Comparison of ENCODE assay signal across 8 cellular contexts in the genomic region with DNA sequence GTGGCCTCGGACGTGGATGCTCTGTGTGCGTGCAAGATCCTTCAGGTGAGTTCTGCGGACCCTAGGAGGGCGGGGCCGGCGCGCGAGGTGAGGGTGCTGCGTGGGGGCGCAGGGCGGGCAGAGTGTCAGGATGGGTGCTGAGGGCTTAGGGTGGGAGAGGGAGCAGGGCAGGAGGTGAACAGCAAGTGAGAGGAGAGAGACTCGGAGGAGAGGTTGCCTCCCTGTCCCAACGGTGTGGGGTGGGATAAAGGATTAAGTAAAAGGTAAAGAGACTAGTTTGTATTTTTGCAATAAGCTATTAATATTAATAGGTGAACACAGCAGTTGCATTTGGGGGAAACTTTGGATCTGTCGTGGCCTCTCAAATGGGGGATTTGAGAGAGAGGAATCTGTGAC. TPM values are rescaled to one million over a fixed set of nuclear protein-coding genes. Genes with fewer than 3 reads are reported as not detected.
DNase-seq lines count a peak whose midpoint lies in the region; ATAC-seq, FAIRE-seq and TF ChIP-seq lines count a peak whose summit lies in the region.

No MANE protein-coding gene starts in this region.

- no peaks in the 10 kb centered on the region for H3K27me3 ChIP-seq in Loucy (ENCODE audit: insufficient read depth, low read length, poor library complexity, severe bottlenecking)
- H3K27me3 ChIP-seq in H1 (replicated peaks in 1 of 4; ENCODE audit: control insufficient read depth in 3 of 4, extremely low read depth in 1 of 4, insufficient read depth in 3 of 4, low read length in 3 of 4): no peaks in the 10 kb centered on the region
- no peaks in the 10 kb centered on the region for H3K27me3 ChIP-seq in pancreas

- peaks cover 5% of the 10 kb centered on the region for H3K79me1 ChIP-seq in H1 (ENCODE audit: low read depth, low read length)

- H3K9ac ChIP-seq in Loucy (ENCODE audit: low read depth, low read length, poor library complexity, severe bottlenecking) (peak overlapping the region; percentile 74), H1 (replicated peaks in 1 of 4; ENCODE audit: extremely low read depth in 1 of 4, low read depth in 3 of 4, low read length in 3 of 4) (peak overlapping the region; percentile 95 to 99 (median 97))

- H3K9me3 ChIP-seq in Loucy (ENCODE audit: insufficient read depth, low read depth, low read length) (no peaks in the 10 kb centered on the region), H1 (ENCODE audit: insufficient read depth in 2 of 2, low read depth in 1 of 2, low read length in 1 of 2) (no peaks in the 10 kb centered on the region), pancreas (no peaks in the 10 kb centered on the region)

- POLR2A ChIA-PET in H1 (lab: Charles Lee; ENCODE audit: partially characterized antibody): interaction anchor here (0.7 to 3.7 kb wide), 29 partner anchors 8 to 370 kb away, joined by 3 to 33 read pairs (median 4); partner anchors contain the start of genes C22orf39, HIRA and MRPL40

- TF ChIP-seq CTCF in GM12864 (IDR thresholded peaks at IDR 0.05; ENCODE audit: low read depth, low read length, missing control alignments) (no peak), Loucy (conservative IDR thresholded peaks at IDR 0.05; ENCODE audit: low read length) (no peak), H1 (IDR thresholded peaks at IDR 0.05; ENCODE audit: control extremely low read depth in 1 of 3, insufficient read depth in 1 of 3, low read depth in 1 of 3, low read length in 3 of 3) (no peak), pancreas (IDR thresholded peaks at IDR 0.05) (no peak)

- H3K4me1 ChIP-seq in Loucy (ENCODE audit: insufficient read depth, low read length, poor library complexity, severe bottlenecking) (peaks cover 33% of the 10 kb centered on the region), H1 (replicated peaks in 1 of 4; ENCODE audit: control insufficient read depth in 3 of 4, insufficient read depth in 4 of 4, low read length in 3 of 4) (peaks cover 0 to 8% (median 1%) of the 10 kb centered on the region in 4 experiments; a peak in 2 of 7 replicates), pancreas (peaks cover 4 to 17% (median 12%) of the 10 kb centered on the region in 3 donors)

- H3K4me3 ChIP-seq in GM12864 (ENCODE audit: low read depth, low read length) (peak overlapping the region; percentile 97), Loucy (ENCODE audit: low read length, poor library complexity, severe bottlenecking) (peak overlapping the region; percentile 82), H1 (ENCODE audit: extremely low read depth in 1 of 4, insufficient read depth in 2 of 4, low read depth in 3 of 4, low read length in 4 of 4) (peak overlapping the region; percentile 82 to 99 (median 94)), pancreas (peak overlapping the region in 3 of 4 donors; percentile 31 to 93 (median 72))

- H4K20me1 ChIP-seq in Loucy (ENCODE audit: insufficient read depth, low read length, poor library complexity, severe bottlenecking): peaks cover 28% of the 10 kb centered on the region
- peaks cover 0 to 10% of the 10 kb centered on the region in 2 experiments for H4K20me1 ChIP-seq in H1 (replicated peaks in 1 of 2; ENCODE audit: control insufficient read depth in 1 of 2, insufficient read depth in 2 of 2, low read length in 2 of 2)

- H2BK20ac ChIP-seq in H1 (ENCODE audit: low read length): no peak overlapping the region

- no peak overlapping the region for H3K14ac ChIP-seq in H1 (ENCODE audit: insufficient read length)

- 0 out of 2 replicates have a peak overlapping the region, but pooled peaks have one; percentile 1 for H2BK5ac ChIP-seq in H1 (ENCODE audit: low read depth, low read length)

- ATAC-seq in pancreas (no peak), GM18858 (IDR thresholded peaks at IDR 0.05; ENCODE audit: unreplicated experiment) (no peak)

- CTCF ChIA-PET in H1 (lab: Charles Lee; ENCODE audit: partially characterized antibody): interaction anchor here (1.6 kb wide), 1 partner anchor 16 kb away, joined by 5 read pairs; no protein-coding TSS in a partner anchor

- H2AK5ac ChIP-seq in H1 (ENCODE audit: low read depth, low read length): no peak overlapping the region

- TF ChIP-seq RAD21 in H1 (IDR thresholded peaks at IDR 0.05 in 1 of 2, conservative IDR thresholded peaks at IDR 0.05 in 1 of 2; ENCODE audit: low read depth in 2 of 2, low read length in 2 of 2): no peak

- H3K18ac ChIP-seq in H1 (ENCODE audit: extremely low read depth, low read length): 0 out of 2 replicates have a peak overlapping the region, but pooled peaks have one; percentile 28

- WGBS in H1 (ENCODE audit: extremely low coverage in 1 of 2, insufficient coverage in 1 of 2, insufficient read length in 1 of 2, insufficient replicate concordance in 2 of 2, low coverage in 1 of 2, low lambda C conversion rate in 2 of 2, missing lambda C conversion rate in 1 of 2), 2 experiments: 3% methylated on average over 14 of the region's 15 CpGs; no CpG with 5 or more reads in 1 of the 2 experiments
- 1% methylated on average over 15 of the region's 15 CpGs for WGBS in pancreas, 2 donors

- H4K8ac ChIP-seq in H1 (ENCODE audit: extremely low read depth, insufficient read depth, low read length): peak overlapping the region; percentile 98

- H3K79me2 ChIP-seq in Loucy (ENCODE audit: insufficient read depth, low read length) (peaks cover 87% of the 10 kb centered on the region), H1 (ENCODE audit: control insufficient read depth in 1 of 2, insufficient read depth in 2 of 2, low read length in 2 of 2) (peaks cover 3 to 46% of the 10 kb centered on the region in 2 experiments; a peak in 3 of 4 replicates)

- no peak overlapping the region for H3K56ac ChIP-seq in H1 (replicated peaks; ENCODE audit: insufficient read length, low read depth, low read length)

- H2BK12ac ChIP-seq in H1 (ENCODE audit: low read depth, low read length): no peak overlapping the region; the same call in 1 of the 2 replicates

- no peak for TF ChIP-seq POLR2A in H1 (IDR thresholded peaks at IDR 0.05; ENCODE audit: control extremely low read depth in 1 of 2, low read depth in 2 of 2, low read length in 2 of 2)

- H3K4me2 ChIP-seq in Loucy (ENCODE audit: low read depth, low read length, poor library complexity, severe bottlenecking) (peak overlapping the region; percentile 76), H1 (ENCODE audit: insufficient read depth in 1 of 2, low read depth in 2 of 2, low read length in 2 of 2) (peak overlapping the region; percentile 61 to 99)

- H3K4ac ChIP-seq in H1 (replicated peaks; ENCODE audit: insufficient read length, low read depth, low read length): no peak overlapping the region

- peaks cover 25% of the 10 kb centered on the region; the same call in 1 of the 2 replicates for H3K36me3 ChIP-seq in Loucy (ENCODE audit: insufficient read depth, low read length)
- H3K36me3 ChIP-seq in H1 (ENCODE audit: control insufficient read depth in 2 of 4, insufficient read depth in 4 of 4, low read length in 3 of 4): peaks cover 14 to 27% (median 18%) of the 10 kb centered on the region in 4 experiments
- no peaks in the 10 kb centered on the region for H3K36me3 ChIP-seq in pancreas

- no peak overlapping the region for H2BK15ac ChIP-seq in H1 (ENCODE audit: low read length)

- H2AFZ ChIP-seq in Loucy (ENCODE audit: low read length): peak overlapping the region; percentile 74
- no peak overlapping the region; the same call in 1 of the 2 replicates for H2AFZ ChIP-seq in H1 (ENCODE audit: low read length)

- no peak for FAIRE-seq in H1 (lab: Jason Lieb, UNC)
- no peak for FAIRE-seq in pancreas (lab: Jason Lieb, UNC)

- no peak overlapping the region for H4K5ac ChIP-seq in H1 (ENCODE audit: insufficient read length, low read depth, low read length)

- intact Hi-C loops in pancreas (cut with DNase I): no loop called here

- no peak for TF ChIP-seq EP300 in H1 (IDR thresholded peaks at IDR 0.05; ENCODE audit: borderline replicate concordance in 1 of 2, low read depth in 2 of 2, low read length in 2 of 2)

- H3K9me2 ChIP-seq in Loucy (replicated peaks; ENCODE audit: low read depth, low read length): no peaks in the 10 kb centered on the region

- H3K27ac ChIP-seq in H1 (ENCODE audit: low read depth, low read length) (peak overlapping the region; percentile 80), pancreas (no peak overlapping the region)

- no peak overlapping the region for H2BK120ac ChIP-seq in H1 (replicated peaks; ENCODE audit: low read depth, low read length)

- H4K91ac ChIP-seq in H1 (replicated peaks; ENCODE audit: insufficient read length, low read length): no peak overlapping the region

- DNase-seq in GM12864 (ENCODE audit: low read depth) (no peak), H1 (ENCODE audit: low read depth in 1 of 2, low spot score in 2 of 2) (no peak), pancreas (no peak), GM19238 (ENCODE audit: insufficient read length, low spot score) (no peak), Ammon's horn (ENCODE audit: low spot score) (no peak), A172 (ENCODE audit: low spot score) (no peak)

- H3F3A ChIP-seq in Loucy (ENCODE audit: low read depth): no peaks in the 10 kb centered on the region

- H3K23me2 ChIP-seq in H1 (ENCODE audit: low read depth, low read length): peaks cover 14% of the 10 kb centered on the region

- no peak overlapping the region for H3K23ac ChIP-seq in H1 (ENCODE audit: insufficient read length)

RNA-seq across cellular contexts. Expression of gene CDC45, which starts 0.5 kb away (rescaled TPM):
- 31.9 and 32.6 TPM in 2 replicates for total RNA-seq in H1 (2021; fragmentation: NEBNext Ultra II Directional; extraction: Animal tissue kit (Norgen Biotek cat#: 25700))
- polyA plus RNA-seq in H1 (2011; rRNA removed) (37.7 and 40.0 TPM in 2 replicates), pancreas (under 1 TPM; 0.28 to 0.84 TPM)
- 48.7 TPM for polyA plus RNA-seq in H1 (2011; cell fraction: cytosol; rRNA removed)
- 93.4 TPM for polyA plus RNA-seq in H1 (2011; cell fraction: nucleus; rRNA removed)
- 41.7 to 48.4 TPM (median 48.0 TPM) in 4 replicates for polyA plus RNA-seq in H1 (2012, experiment 1 of 2)
- polyA plus RNA-seq in H1 (2012, experiment 2 of 2): 17.8 TPM
- polyA plus RNA-seq in H1 (2013, experiment 1 of 2): 20.6 TPM
- polyA plus RNA-seq in H1 (2013, experiment 2 of 2): 19.0 TPM
- 36.0 and 42.1 TPM in 2 replicates for polyA minus RNA-seq in H1 (2011; rRNA and poly(A)+ RNA removed)
- polyA minus RNA-seq in H1 (2011; cell fraction: cytosol; rRNA and poly(A)+ RNA removed): 18.7 TPM
- 42.5 TPM for polyA minus RNA-seq in H1 (2011; cell fraction: nucleus; rRNA and poly(A)+ RNA removed)
- total RNA-seq in pancreas: 1 to 10 TPM in 1 of 6 donors, under 1 TPM in 3, not detected in 2; 0.32 to 1.3 (median 0.67) TPM
- total RNA-seq in A172 (2014; rRNA removed; shearing (Covaris generic)): 26.7 and 45.7 TPM in 2 replicates

RNA-seq across cellular contexts. Expression of gene UFD1, which starts 1.2 kb away (rescaled TPM):
- total RNA-seq in H1 (2021; fragmentation: NEBNext Ultra II Directional; extraction: Animal tissue kit (Norgen Biotek cat#: 25700)): 67.5 and 74.6 TPM in 2 replicates
- polyA plus RNA-seq in H1 (2011; rRNA removed) (84.6 and 116 TPM in 2 replicates), pancreas (10 to 100 TPM; 24.7 to 37.9 TPM)
- 95.6 TPM for polyA plus RNA-seq in H1 (2011; cell fraction: cytosol; rRNA removed)
- 104 TPM for polyA plus RNA-seq in H1 (2011; cell fraction: nucleus; rRNA removed)
- polyA plus RNA-seq in H1 (2012, experiment 1 of 2): 88.2 to 115 TPM (median 95.4 TPM) in 4 replicates
- 64.2 TPM for polyA plus RNA-seq in H1 (2012, experiment 2 of 2)
- polyA plus RNA-seq in H1 (2013, experiment 1 of 2): 82.0 TPM
- polyA plus RNA-seq in H1 (2013, experiment 2 of 2): 79.3 TPM
- polyA minus RNA-seq in H1 (2011; rRNA and poly(A)+ RNA removed): 111 and 119 TPM in 2 replicates
- 24.9 TPM for polyA minus RNA-seq in H1 (2011; cell fraction: cytosol; rRNA and poly(A)+ RNA removed)
- polyA minus RNA-seq in H1 (2011; cell fraction: nucleus; rRNA and poly(A)+ RNA removed): 41.9 TPM
- total RNA-seq in pancreas: 10 to 100 TPM; 14.2 to 24.1 (median 21.8) TPM
- total RNA-seq in A172 (2014; rRNA removed; shearing (Covaris generic)): 64.8 and 73.0 TPM in 2 replicates

RNA-seq across cellular contexts. Expression of gene C22orf39, which starts 32.7 kb away (rescaled TPM):
- 22.7 and 28.2 TPM in 2 replicates for total RNA-seq in H1 (2021; fragmentation: NEBNext Ultra II Directional; extraction: Animal tissue kit (Norgen Biotek cat#: 25700))
- polyA plus RNA-seq in H1 (2011; rRNA removed): 27.7 and 30.1 TPM in 2 replicates
- 30.9 TPM for polyA plus RNA-seq in H1 (2011; cell fraction: cytosol; rRNA removed)
- polyA plus RNA-seq in H1 (2011; cell fraction: nucleus; rRNA removed): 25.1 TPM
- 25.3 to 29.0 TPM (median 26.2 TPM) in 4 replicates for polyA plus RNA-seq in H1 (2012, experiment 1 of 2)
- 15.9 TPM for polyA plus RNA-seq in H1 (2012, experiment 2 of 2)
- polyA plus RNA-seq in H1 (2013, experiment 1 of 2): 23.5 TPM
- polyA plus RNA-seq in H1 (2013, experiment 2 of 2): 23.6 TPM
- 46.6 and 48.7 TPM in 2 replicates for polyA minus RNA-seq in H1 (2011; rRNA and poly(A)+ RNA removed)
- polyA minus RNA-seq in H1 (2011; cell fraction: cytosol; rRNA and poly(A)+ RNA removed): 12.1 TPM
- 28.4 TPM for polyA minus RNA-seq in H1 (2011; cell fraction: nucleus; rRNA and poly(A)+ RNA removed)
- 10 to 100 TPM; 13.3 to 19.9 (median 18.8) TPM for total RNA-seq in pancreas
- polyA plus RNA-seq in pancreas: 10 to 100 TPM; 22.2 to 23.1 TPM
- total RNA-seq in A172 (2014; rRNA removed; shearing (Covaris generic)): 15.1 and 19.3 TPM in 2 replicates

RNA-seq across cellular contexts. Expression of gene CLDN5, which starts 44.0 kb away (rescaled TPM):
- total RNA-seq in H1 (2021; fragmentation: NEBNext Ultra II Directional; extraction: Animal tissue kit (Norgen Biotek cat#: 25700)): 0.69 and 1.6 TPM in 2 replicates
- polyA plus RNA-seq in H1 (2011; rRNA removed) (1.2 and 2.5 TPM in 2 replicates), pancreas (10 to 100 TPM; 44.7 to 47.3 TPM)
- 1.4 TPM for polyA plus RNA-seq in H1 (2011; cell fraction: cytosol; rRNA removed)
- polyA plus RNA-seq in H1 (2011; cell fraction: nucleus; rRNA removed): 1.6 TPM
- 0.51 to 1.3 TPM (median 0.91 TPM) in 4 replicates for polyA plus RNA-seq in H1 (2012, experiment 1 of 2)
- 0.83 TPM for polyA plus RNA-seq in H1 (2012, experiment 2 of 2)
- polyA plus RNA-seq in H1 (2013, experiment 1 of 2): 1.2 TPM
- polyA plus RNA-seq in H1 (2013, experiment 2 of 2): 1.4 TPM
- polyA minus RNA-seq in H1 (2011; rRNA and poly(A)+ RNA removed): 0.16 and 0.44 TPM in 2 replicates
- 1.1 TPM for polyA minus RNA-seq in H1 (2011; cell fraction: cytosol; rRNA and poly(A)+ RNA removed)
- polyA minus RNA-seq in H1 (2011; cell fraction: nucleus; rRNA and poly(A)+ RNA removed): 4.3 TPM
- total RNA-seq in pancreas: 1 to 10 TPM; 3.5 to 7.7 (median 6.4) TPM
- not detected in 2 replicates for total RNA-seq in A172 (2014; rRNA removed; shearing (Covaris generic))

RNA-seq across cellular contexts. Expression of gene MRPL40, which starts 47.8 kb away (rescaled TPM):
- 14.5 and 18.5 TPM in 2 replicates for total RNA-seq in H1 (2021; fragmentation: NEBNext Ultra II Directional; extraction: Animal tissue kit (Norgen Biotek cat#: 25700))
- polyA plus RNA-seq in H1 (2011; rRNA removed) (8.4 and 12.4 TPM in 2 replicates), pancreas (10 to 100 TPM; 27.2 to 32.0 TPM)
- 13.4 TPM for polyA plus RNA-seq in H1 (2011; cell fraction: cytosol; rRNA removed)
- 9.0 TPM for polyA plus RNA-seq in H1 (2011; cell fraction: nucleus; rRNA removed)
- 18.5 to 21.2 TPM (median 20.0 TPM) in 4 replicates for polyA plus RNA-seq in H1 (2012, experiment 1 of 2)
- 11.4 TPM for polyA plus RNA-seq in H1 (2012, experiment 2 of 2)
- polyA plus RNA-seq in H1 (2013, experiment 1 of 2): 20.2 TPM
- 20.7 TPM for polyA plus RNA-seq in H1 (2013, experiment 2 of 2)
- 5.3 and 5.8 TPM in 2 replicates for polyA minus RNA-seq in H1 (2011; rRNA and poly(A)+ RNA removed)
- polyA minus RNA-seq in H1 (2011; cell fraction: cytosol; rRNA and poly(A)+ RNA removed): 3.2 TPM
- 5.4 TPM for polyA minus RNA-seq in H1 (2011; cell fraction: nucleus; rRNA and poly(A)+ RNA removed)
- total RNA-seq in pancreas: 10 to 100 TPM; 10.4 to 19.1 (median 13.5) TPM
- 30.7 and 45.7 TPM in 2 replicates for total RNA-seq in A172 (2014; rRNA removed; shearing (Covaris generic))

Comparison
In these comparisons a context has a peak if more than half of its experiments do, and no peak if none do; other contexts are left out.
1. RNA of gene CDC45, which starts 0.5 kb away (total RNA-seq): 26.7 to 45.7 TPM in A172 and 31.9 to 32.6 TPM in H1; 0.32 to 1.3 TPM in pancreas; every median in the first group is over 10 times any median in the second.
2. Peak in every context shown above with its lines, with median percentiles within 50 percentile points of each other: H3K4me3 ChIP-seq.